In genomic region chr6:112780498-112781096, GRCh38 we compare ENCODE assay signal across 1 cellular context.
TF ChIP-seq lines count a peak whose summit lies in the region.

No MANE protein-coding gene starts in this region.

TF ChIP-seq in H1, 55 proteins besides CTCF, POLR2A, EP300 and RAD21 (continued from another document):
- TF ChIP-seq YY1 (IDR thresholded peaks at IDR 0.05; ENCODE audit: low read depth, low read length), result peak; percentile 74; the same call in 1 of the 2 replicates
